ENCODE assay signal across 22 cellular contexts in genomic region chrX:136397001-136397400, GRCh38.
DNase-seq lines count a peak whose midpoint lies in the region; ATAC-seq and TF ChIP-seq lines count a peak whose summit lies in the region.
"Had no signal": no experiment of that assay in that cellular context is flagged by ENCODE, and none has a peak within 500 bp of the region (broad histone marks: within the 10 kb centered on the region; RNA-seq: fewer than 3 reads in every experiment).

No MANE protein-coding gene starts in this region.

- H3K4me3 Mint-ChIP-seq in activated T-cell treated with anti-CD3 and anti-CD28 coated beads, Interleukin-2, amount 50 U/mL, for 4 hours = no peak overlapping the region
- H3K4me3 Mint-ChIP-seq: activated B cell treated with CpG ODN at 0.5 μM for 24 hours; activated naive CD8-positive, alpha-beta T cell treated with anti-CD3 and anti-CD28 coated beads, Interleukin-2, amount 10 ng/mL, durations not matched to agents 7 days and 5 days; activated T-helper 1 cell treated with anti-CD3 and anti-CD28 coated beads, Interleukin-12 subunit alpha, Interleukin-12 subunit beta, Interleukin-2, Interleukin-4 antibody, amounts not matched to agents 30 ng/mL and 10 ng/mL and 1 ng/mL, durations not matched to agents 14 hours and 24 hours and 36 hours; stimulated activated naive B cell treated with anti-CD40 and anti-IgM and Interleukin-4, amounts not matched to agents 10 μg/mL and 1 μg/mL and 100 μg/mL, for 72 hours had no signal

- no peaks in the 10 kb centered on the region for H3K4me1 ChIP-seq in HEK293 (ENCODE audit: control insufficient read depth, insufficient read depth, low read length)
- H3K4me1 ChIP-seq: thyroid gland had no signal

- DNase-seq in DMS53 (lab: John Stamatoyannopoulos, UW) (peak; percentile 74), SW480 (ENCODE audit: low spot score) (peak; percentile 29), iris pigment epithelial cell (ENCODE audit: low read depth) (peak; percentile 6), amygdala (lab: John Stamatoyannopoulos, UW) (no peak)
- no peak for DNase-seq in activated T-cell treated with anti-CD3 and anti-CD28 coated beads, Interleukin-2, amount 50 U/mL, for 4 hours
- DNase-seq: activated B cell treated with CpG ODN at 0.5 μM for 24 hours; activated naive CD8-positive, alpha-beta T cell treated with anti-CD3 and anti-CD28 coated beads, Interleukin-2, amount 10 ng/mL, durations not matched to agents 7 days and 5 days; brain microvascular endothelial cell; dermis blood vessel endothelial cell; erythroblast; left ventricle myocardium superior; NCI-H2171 treated with DMSO at 0.1 percent for 48 hours; right cardiac atrium; SHP77; stimulated activated CD4-positive, alpha-beta T cell treated with anti-CD3 and anti-CD28 coated beads, Interleukin-15, amount 100 ng/mL, for 24 hours; stimulated activated naive B cell treated with anti-CD40 and anti-IgM and Interleukin-4, amounts not matched to agents 10 μg/mL and 1 μg/mL and 100 μg/mL, for 72 hours had no signal

- no peak overlapping the region for H3K4me3 ChIP-seq in HEK293 (ENCODE audit: low read depth, low read length)
- H3K4me3 ChIP-seq: thyroid gland had no signal

- H3K4me1 Mint-ChIP-seq in activated T-cell treated with anti-CD3 and anti-CD28 coated beads, Interleukin-2, amount 50 U/mL, for 4 hours (ENCODE audit: low read depth) = no peaks in the 10 kb centered on the region
- H3K4me1 Mint-ChIP-seq: activated B cell treated with CpG ODN at 0.5 μM for 24 hours; activated naive CD8-positive, alpha-beta T cell treated with anti-CD3 and anti-CD28 coated beads, Interleukin-2, amount 10 ng/mL, durations not matched to agents 7 days and 5 days; stimulated activated naive B cell treated with anti-CD40 and anti-IgM and Interleukin-4, amounts not matched to agents 10 μg/mL and 1 μg/mL and 100 μg/mL, for 72 hours had no signal

- no peaks in the 10 kb centered on the region for H3K36me3 Mint-ChIP-seq in activated T-cell treated with anti-CD3 and anti-CD28 coated beads, Interleukin-2, amount 50 U/mL, for 4 hours (ENCODE audit: insufficient read depth)
- H3K36me3 Mint-ChIP-seq: activated naive CD8-positive, alpha-beta T cell treated with anti-CD3 and anti-CD28 coated beads, Interleukin-2, amount 10 ng/mL, durations not matched to agents 7 days and 5 days; stimulated activated naive B cell treated with anti-CD40 and anti-IgM and Interleukin-4, amounts not matched to agents 10 μg/mL and 1 μg/mL and 100 μg/mL, for 72 hours had no signal

- H3K36me3 ChIP-seq in HEK293 (ENCODE audit: control insufficient read depth in 2 of 2, insufficient read depth in 1 of 2, low read length in 2 of 2) = no peaks in the 10 kb centered on the region
- H3K36me3 ChIP-seq: brain microvascular endothelial cell, thyroid gland had no signal

- H3K9me3 ChIP-seq in HEK293 (ENCODE audit: control insufficient read depth, insufficient read depth, low read depth, low read length) = no peaks in the 10 kb centered on the region
- H3K9me3 ChIP-seq: thyroid gland had no signal

- H3K9me3 Mint-ChIP-seq in activated T-cell treated with anti-CD3 and anti-CD28 coated beads, Interleukin-2, amount 50 U/mL, for 4 hours = no peaks in the 10 kb centered on the region
- H3K9me3 Mint-ChIP-seq: activated B cell treated with CpG ODN at 0.5 μM for 24 hours; activated naive CD8-positive, alpha-beta T cell treated with anti-CD3 and anti-CD28 coated beads, Interleukin-2, amount 10 ng/mL, durations not matched to agents 7 days and 5 days; activated T-helper 1 cell treated with anti-CD3 and anti-CD28 coated beads, Interleukin-12 subunit alpha, Interleukin-12 subunit beta, Interleukin-2, Interleukin-4 antibody, amounts not matched to agents 30 ng/mL and 10 ng/mL and 1 ng/mL, durations not matched to agents 14 hours and 24 hours and 36 hours; stimulated activated naive B cell treated with anti-CD40 and anti-IgM and Interleukin-4, amounts not matched to agents 10 μg/mL and 1 μg/mL and 100 μg/mL, for 72 hours had no signal

- CTCF ChIA-PET in HEK293 (lab: Yijun Ruan, JAX) = interaction anchor here (0.5 to 1.8 kb wide), 3 partner anchors 15 to 181 kb away, joined by 3 to 7 read pairs (median 4); no protein-coding TSS in a partner anchor

- H3K27me3 Mint-ChIP-seq in activated T-cell treated with anti-CD3 and anti-CD28 coated beads, Interleukin-2, amount 50 U/mL, for 4 hours (ENCODE audit: low read depth) = no peaks in the 10 kb centered on the region
- H3K27me3 Mint-ChIP-seq: activated B cell treated with CpG ODN at 0.5 μM for 24 hours had no signal

- POLR2A ChIA-PET in HEK293 (lab: Yijun Ruan, JAX) = interaction anchor here (0.7 kb wide), 1 partner anchor 513 kb away, joined by 8 read pairs; no protein-coding TSS in a partner anchor

- H3K27ac ChIP-seq in HEK293 (ENCODE audit: extremely low read depth, low read depth, low read length) = no peak overlapping the region
- H3K27ac ChIP-seq: brain microvascular endothelial cell, KMS-11, thyroid gland had no signal

- no peak for TF ChIP-seq CTCF in HEK293 (tag by site-specific recombination; IDR thresholded peaks at IDR 0.05)

- ATAC-seq in activated T-cell treated with anti-CD3 and anti-CD28 coated beads, Interleukin-2, amount 50 U/mL, for 4 hours = no peak
- ATAC-seq in HG03196 (IDR thresholded peaks at IDR 0.05; ENCODE audit: unreplicated experiment) (no peak), HG02938 (IDR thresholded peaks at IDR 0.05; ENCODE audit: unreplicated experiment) (no peak)
- ATAC-seq: left ventricle myocardium superior; right cardiac atrium; stimulated activated naive B cell treated with anti-CD40 and anti-IgM and Interleukin-4, amounts not matched to agents 10 μg/mL and 1 μg/mL and 100 μg/mL, for 72 hours had no signal

TF ChIP-seq in HEK293, 187 proteins besides CTCF, POLR2A, EP300 and RAD21:
- TF ChIP-seq MEIS1 (CRISPR knock-in tag; IDR thresholded peaks at IDR 0.05; ENCODE audit: borderline replicate concordance) = no peak
- TF ChIP-seq ZNF664 (tag by site-specific recombination; IDR thresholded peaks at IDR 0.05) = no peak
- TF ChIP-seq ZNF433 (tag by site-specific recombination; IDR thresholded peaks at IDR 0.05; ENCODE audit: low read depth) = no peak
- TF ChIP-seq HIC1 (tag by site-specific recombination; IDR thresholded peaks at IDR 0.05) = no peak
- TF ChIP-seq ZNF600 (tag by site-specific recombination; IDR thresholded peaks at IDR 0.05) = no peak
- TF ChIP-seq ZNF654 (tag by site-specific recombination; IDR thresholded peaks at IDR 0.05; ENCODE audit: low read depth) = 0 out of 2 replicates have a peak, but pooled peaks have one; percentile 5

Comparison
In these comparisons a context has a peak if more than half of its experiments do, and no peak if none do; other contexts are left out.
1. DNase-seq: peak in DMS53 (single experiment), SW480 (single experiment) and iris pigment epithelial cell (single experiment); none in activated T-cell treated with anti-CD3 and anti-CD28 coated beads, Interleukin-2, amount 50 U/mL, for 4 hours (single experiment) and amygdala (0 of 56).